In the genomic region with DNA sequence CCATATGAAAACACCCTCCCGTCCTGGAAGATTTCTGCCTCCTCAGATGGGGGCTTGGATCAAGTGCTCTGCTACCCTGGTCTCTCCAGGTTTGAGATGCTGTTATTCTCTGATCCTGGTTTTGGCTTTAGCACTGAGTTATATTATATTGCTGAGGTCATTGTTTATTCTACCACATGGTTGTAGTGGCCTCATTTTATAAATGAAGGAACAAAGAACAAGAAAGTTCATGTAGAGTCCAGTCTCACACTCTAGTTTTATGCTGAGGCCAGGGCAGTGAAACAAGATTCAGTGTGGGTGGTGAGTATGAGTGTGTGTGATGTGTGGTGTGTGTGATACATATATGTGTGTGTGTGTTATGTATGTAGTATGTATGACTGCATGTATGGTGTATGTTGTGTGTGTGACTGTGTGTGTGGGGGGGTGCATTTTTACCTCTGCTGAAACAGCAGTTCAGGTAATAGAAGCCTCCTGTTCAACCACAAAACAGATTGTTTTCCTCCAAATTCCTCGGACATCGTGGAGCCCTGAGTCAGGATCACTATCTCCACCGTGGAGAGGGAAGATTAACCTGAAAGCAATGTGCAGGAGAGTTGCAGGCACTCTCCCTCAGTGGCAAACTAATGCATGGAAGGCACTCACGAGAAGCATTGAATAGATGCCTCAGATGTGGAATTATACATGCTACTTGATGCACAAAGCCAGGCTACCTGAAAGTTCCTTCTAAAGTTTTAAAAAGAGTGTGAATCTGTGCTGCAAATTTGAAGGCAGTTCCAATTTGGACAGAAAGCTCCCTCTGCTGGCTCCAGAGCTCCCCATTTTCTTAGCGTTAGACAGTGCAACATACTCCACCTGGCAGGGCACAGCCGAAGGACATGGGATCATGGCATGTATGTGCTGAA, we compare ENCODE assay signal across 7 cellular contexts.
DNase-seq lines count a peak whose midpoint lies in the region; ATAC-seq and TF ChIP-seq lines count a peak whose summit lies in the region.

No MANE protein-coding gene starts in this region.

- DNase-seq in HCEC 1CT: peak; percentile 50
- peak; percentile 5 to 21 for DNase-seq in SW 1271 (lab: John Stamatoyannopoulos, UW)
- peak; percentile 50 to 66 for DNase-seq in cardiac muscle cell (ENCODE audit: low read depth in 1 of 2, low spot score in 1 of 2)
- peak in 1 of 2 donors; percentile 16 for DNase-seq in psoas muscle

- H3K4me1 ChIP-seq in cardiac muscle cell (ENCODE audit: low read depth) (no peaks in the 10 kb centered on the region), psoas muscle (peaks cover 3% of the 10 kb centered on the region)

- 17 to 30% (median 22%) methylated on average over 7 of the region's 7 CpGs for WGBS in psoas muscle, 3 donors

- H3K4me3 ChIP-seq in cardiac muscle cell (no peak overlapping the region), psoas muscle (no peak overlapping the region)

- H3K36me3 ChIP-seq in cardiac muscle cell (no peaks in the 10 kb centered on the region), psoas muscle (ENCODE audit: insufficient read depth in 1 of 2, low read depth in 1 of 2) (no peaks in the 10 kb centered on the region)

- intact Hi-C loops in psoas muscle (cut with DNase I): loop anchor here in 1 of 2 donors (5.0 kb wide), 1 partner anchor 889 kb away; no protein-coding TSS in a partner anchor

- H3K9me3 ChIP-seq in cardiac muscle cell (ENCODE audit: low read depth) (no peaks in the 10 kb centered on the region), psoas muscle (no peaks in the 10 kb centered on the region)

- H3K27me3 ChIP-seq in cardiac muscle cell (no peaks in the 10 kb centered on the region), psoas muscle (ENCODE audit: insufficient read depth in 3 of 3, low read length in 2 of 3) (no peaks in the 10 kb centered on the region)

- ATAC-seq in psoas muscle (peak in 3 of 4 donors; percentile 40 to 69 (median 55)), GM21723 (IDR thresholded peaks at IDR 0.05; ENCODE audit: unreplicated experiment) (no peak), GM21390 (IDR thresholded peaks at IDR 0.05; ENCODE audit: unreplicated experiment) (no peak)
- ATAC-seq in activated CD4-positive, CD25-positive, alpha-beta regulatory T cell treated with anti-CD3 and anti-CD28 coated beads, Interleukin-2, amount 50 U/mL, for 24 hours: no peak

- no peak overlapping the region for H3K27ac ChIP-seq in cardiac muscle cell
- H3K27ac ChIP-seq in psoas muscle: no peak overlapping the region

- TF ChIP-seq CTCF in cardiac muscle cell (IDR thresholded peaks at IDR 0.05; ENCODE audit: low read depth, low read length) (peak; percentile 88), psoas muscle (IDR thresholded peaks at IDR 0.05) (peak; percentile 50)

Comparison
In these comparisons a context has a peak if more than half of its experiments do, and no peak if none do; other contexts are left out.
1. ATAC-seq: peak in psoas muscle (3 of 4); none in GM21723 (single experiment), GM21390 (single experiment) and activated CD4-positive, CD25-positive, alpha-beta regulatory T cell treated with anti-CD3 and anti-CD28 coated beads, Interleukin-2, amount 50 U/mL, for 24 hours (0 of 2).